In the genomic region with DNA sequence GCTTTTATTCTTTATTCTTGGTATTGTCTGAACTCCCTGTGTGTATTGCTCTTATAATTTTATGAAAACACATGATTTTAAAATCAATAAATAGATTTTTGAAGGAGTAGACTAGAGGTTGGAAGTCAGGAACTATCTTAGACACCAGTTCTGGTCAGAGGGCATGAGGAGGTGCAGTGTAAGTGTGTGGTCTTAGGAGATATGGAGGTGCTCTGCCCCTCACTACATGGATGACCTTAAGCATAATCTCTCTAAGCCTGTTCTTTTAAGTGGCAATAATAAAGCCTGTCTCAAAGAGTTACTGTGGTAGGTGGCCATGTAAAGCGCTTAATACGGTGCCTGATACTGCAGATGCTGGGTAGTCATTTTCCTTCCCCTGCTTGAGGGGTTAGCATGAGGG, we compare ENCODE assay signal across 20 cellular contexts. TPM values are rescaled to one million over a fixed set of nuclear protein-coding genes. Genes with fewer than 3 reads are reported as not detected.
A peak's percentile ranks its signal among the peaks of the same experiment; 100 is the strongest.
DNase-seq lines count a peak whose midpoint lies in the region; ATAC-seq and TF ChIP-seq lines count a peak whose summit lies in the region.
"Had no signal": no experiment of that assay in that cellular context is flagged by ENCODE, and none has a peak within 500 bp of the region (broad histone marks: within the 10 kb centered on the region; RNA-seq: fewer than 3 reads in every experiment).

No MANE protein-coding gene starts in this region.

- H3K27ac Mint-ChIP-seq in activated CD4-positive, alpha-beta T cell treated with anti-CD3 and anti-CD28 coated beads for 36 hours = no peak overlapping the region
- H3K27ac Mint-ChIP-seq: CD4-positive, alpha-beta T cell; CD8-positive, alpha-beta memory T cell; H9 had no signal

- H3K4me3 Mint-ChIP-seq in activated CD4-positive, alpha-beta T cell treated with anti-CD3 and anti-CD28 coated beads for 36 hours = no peak overlapping the region
- H3K4me3 Mint-ChIP-seq: CD14-positive monocyte; CD4-positive, alpha-beta T cell; CD8-positive, alpha-beta memory T cell; H9 had no signal

- H4K20me1 ChIP-seq in SK-N-SH (ENCODE audit: insufficient read depth) = no peaks in the 10 kb centered on the region
- H4K20me1 ChIP-seq: BLaER1 treated with 17β-estradiol and CSF1 and Interleukin-3, amounts not matched to agents 10 nM and 100 nM had no signal

- intact Hi-C loops in activated CD4-positive, alpha-beta T cell treated with anti-CD3 and anti-CD28 coated beads for 36 hours (cut with DNase I, micrococcal nuclease) = no loop called here

- POLR2A ChIA-PET in SK-N-SH (lab: Yijun Ruan, JAX) = no interaction called here
- POLR2A ChIA-PET in activated CD4-positive, alpha-beta T cell treated with anti-CD3 and anti-CD28 coated beads for 36 hours (lab: Charles Lee) = no interaction called here

- H3K27me3 ChIP-seq in WERI-Rb-1 (ENCODE audit: insufficient read depth, low read depth, severe bottlenecking) (no peaks in the 10 kb centered on the region), endocrine pancreas (ENCODE audit: control insufficient read depth, insufficient read depth, low read length) (no peaks in the 10 kb centered on the region), SK-N-SH (ENCODE audit: insufficient read depth) (no peaks in the 10 kb centered on the region)
- H3K27me3 ChIP-seq: BE2C; BLaER1 treated with 17β-estradiol and CSF1 and Interleukin-3, amounts not matched to agents 10 nM and 100 nM had no signal

- no peak overlapping the region for H2AFZ ChIP-seq in SK-N-SH (ENCODE audit: low read depth)

- no peaks in the 10 kb centered on the region for H3K79me2 ChIP-seq in SK-N-SH (ENCODE audit: insufficient read depth)

- no peak for ATAC-seq in omental fat pad (ENCODE audit: low FRiP score)
- ATAC-seq in activated CD4-positive, alpha-beta T cell treated with anti-CD3 and anti-CD28 coated beads for 36 hours = no peak
- ATAC-seq: A549, HCT116 had no signal

- H3K9ac ChIP-seq in endocrine pancreas (ENCODE audit: control insufficient read depth, insufficient read depth, low read length) (peak overlapping the region; percentile 4), SK-N-SH (no peak overlapping the region)
- H3K9ac ChIP-seq: BLaER1 treated with 17β-estradiol and CSF1 and Interleukin-3, amounts not matched to agents 10 nM and 100 nM had no signal

- TF ChIP-seq CTCF in WERI-Rb-1 (IDR thresholded peaks at IDR 0.05; ENCODE audit: low read depth, low read length) = no peak
- TF ChIP-seq CTCF in omental fat pad (IDR thresholded peaks at IDR 0.05) = no peak
- TF ChIP-seq CTCF in SK-N-SH (IDR thresholded peaks at IDR 0.05) = no peak

- no peaks in the 10 kb centered on the region for H3K36me3 ChIP-seq in WERI-Rb-1
- no peaks in the 10 kb centered on the region for H3K36me3 ChIP-seq in endocrine pancreas (ENCODE audit: control insufficient read depth, insufficient read depth, low read length)
- H3K36me3 ChIP-seq in SK-N-SH (replicated peaks in 1 of 2; ENCODE audit: control insufficient read depth in 1 of 2, insufficient read depth in 2 of 2, low read length in 1 of 2) = peaks cover 0 to 11% of the 10 kb centered on the region in 2 experiments
- H3K36me3 ChIP-seq: BE2C had no signal

- no peak for TF ChIP-seq EP300 in SK-N-SH (IDR thresholded peaks at IDR 0.05; ENCODE audit: borderline replicate concordance in 1 of 2, low read depth in 1 of 2, low read length in 1 of 2)

- peaks cover 4% of the 10 kb centered on the region for H3F3A ChIP-seq in SK-N-SH (replicated peaks; ENCODE audit: insufficient read depth)

- H3K36me3 Mint-ChIP-seq in activated CD4-positive, alpha-beta T cell treated with anti-CD3 and anti-CD28 coated beads for 36 hours (ENCODE audit: low read depth) = peaks cover 15% of the 10 kb centered on the region

- TF ChIP-seq RAD21 in SK-N-SH (IDR thresholded peaks at IDR 0.05; ENCODE audit: low read length) = no peak

- CTCF ChIA-PET in SK-N-SH (lab: Yijun Ruan, JAX) = interaction anchor here (1.8 to 2.1 kb wide), 3 partner anchors 13 to 17 kb away, joined by 6 to 12 read pairs (median 6); no protein-coding TSS in a partner anchor
- CTCF ChIA-PET in activated CD4-positive, alpha-beta T cell treated with anti-CD3 and anti-CD28 coated beads for 36 hours (lab: Charles Lee) = interaction anchor here (0.6 kb wide), 1 partner anchor 1303 kb away, joined by 3 read pairs; no protein-coding TSS in a partner anchor

- H3K9me2 ChIP-seq in SK-N-SH = no peaks in the 10 kb centered on the region

- H3K4me2 ChIP-seq in SK-N-SH = no peak overlapping the region
- H3K4me2 ChIP-seq: A549; BLaER1 treated with 17β-estradiol and CSF1 and Interleukin-3, amounts not matched to agents 10 nM and 100 nM had no signal

- H3K27me3 Mint-ChIP-seq in activated CD4-positive, alpha-beta T cell treated with anti-CD3 and anti-CD28 coated beads for 36 hours = no peaks in the 10 kb centered on the region
- H3K27me3 Mint-ChIP-seq: CD4-positive, alpha-beta T cell; CD8-positive, alpha-beta memory T cell had no signal

- H3K9me3 Mint-ChIP-seq in activated CD4-positive, alpha-beta T cell treated with anti-CD3 and anti-CD28 coated beads for 36 hours (ENCODE audit: low read depth) = peaks cover 10% of the 10 kb centered on the region

- H3K4me1 Mint-ChIP-seq in activated CD4-positive, alpha-beta T cell treated with anti-CD3 and anti-CD28 coated beads for 36 hours = no peaks in the 10 kb centered on the region
- H3K4me1 Mint-ChIP-seq: CD14-positive monocyte; CD8-positive, alpha-beta memory T cell; H9 had no signal

- peaks cover 4% of the 10 kb centered on the region for H3K4me1 ChIP-seq in endocrine pancreas (ENCODE audit: control insufficient read depth, insufficient read depth, low read length)
- H3K4me1 ChIP-seq in SK-N-SH (ENCODE audit: control insufficient read depth in 1 of 2, insufficient read depth in 2 of 2, low read depth in 1 of 2, low read length in 1 of 2) = no peaks in the 10 kb centered on the region
- H3K4me1 ChIP-seq: A549; BE2C; BLaER1 treated with 17β-estradiol and CSF1 and Interleukin-3, amounts not matched to agents 10 nM and 100 nM had no signal

- H3K9me3 ChIP-seq in WERI-Rb-1 (ENCODE audit: severe bottlenecking) = no peaks in the 10 kb centered on the region
- H3K9me3 ChIP-seq in endocrine pancreas (ENCODE audit: control insufficient read depth, low read length) = no peaks in the 10 kb centered on the region
- peaks cover 13% of the 10 kb centered on the region for H3K9me3 ChIP-seq in SK-N-SH
- H3K9me3 ChIP-seq: BE2C had no signal

- H3K4me3 ChIP-seq in WERI-Rb-1 (ENCODE audit: low read depth, low read length) (no peak overlapping the region), endocrine pancreas (ENCODE audit: control insufficient read depth, insufficient read depth, low read length) (no peak overlapping the region), SK-N-SH (ENCODE audit: low read depth in 2 of 2, low read length in 1 of 2) (no peak overlapping the region; a peak in 1 of 4 replicates)
- H3K4me3 ChIP-seq: A549; BLaER1 treated with 17β-estradiol and CSF1 and Interleukin-3, amounts not matched to agents 10 nM and 100 nM had no signal

- 86% methylated on average over 2 of the region's 2 CpGs for WGBS in SK-N-SH (ENCODE audit: low lambda C conversion rate)

- DNase-seq in NCI-H82 (lab: John Stamatoyannopoulos, UW) = peak; percentile 47
- DNase-seq in WERI-Rb-1 = peak; percentile 14
- DNase-seq in omental fat pad (ENCODE audit: low spot score) = no peak
- DNase-seq in SK-N-SH = no peak
- no peak for DNase-seq in activated CD4-positive, alpha-beta T cell treated with anti-CD3 and anti-CD28 coated beads for 36 hours
- DNase-seq: 8988T; ACHN; AML-193; BE2C; CD4-positive, alpha-beta T cell; CD8-positive, alpha-beta memory T cell; DMS53; DMS79 treated with DMSO at 0.1 percent for 48 hours; GF-D8; H9 had no signal

- no peak overlapping the region for H3K27ac ChIP-seq in WERI-Rb-1
- H3K27ac ChIP-seq in SK-N-SH (ENCODE audit: low read depth in 2 of 2, low read length in 1 of 2) = no peak overlapping the region
- H3K27ac ChIP-seq: A549; BLaER1 treated with 17β-estradiol and CSF1 and Interleukin-3, amounts not matched to agents 10 nM and 100 nM had no signal

TF ChIP-seq in SK-N-SH, 30 proteins besides CTCF, POLR2A, EP300 and RAD21 (continues in another document):
- TF ChIP-seq, protein P1, sequence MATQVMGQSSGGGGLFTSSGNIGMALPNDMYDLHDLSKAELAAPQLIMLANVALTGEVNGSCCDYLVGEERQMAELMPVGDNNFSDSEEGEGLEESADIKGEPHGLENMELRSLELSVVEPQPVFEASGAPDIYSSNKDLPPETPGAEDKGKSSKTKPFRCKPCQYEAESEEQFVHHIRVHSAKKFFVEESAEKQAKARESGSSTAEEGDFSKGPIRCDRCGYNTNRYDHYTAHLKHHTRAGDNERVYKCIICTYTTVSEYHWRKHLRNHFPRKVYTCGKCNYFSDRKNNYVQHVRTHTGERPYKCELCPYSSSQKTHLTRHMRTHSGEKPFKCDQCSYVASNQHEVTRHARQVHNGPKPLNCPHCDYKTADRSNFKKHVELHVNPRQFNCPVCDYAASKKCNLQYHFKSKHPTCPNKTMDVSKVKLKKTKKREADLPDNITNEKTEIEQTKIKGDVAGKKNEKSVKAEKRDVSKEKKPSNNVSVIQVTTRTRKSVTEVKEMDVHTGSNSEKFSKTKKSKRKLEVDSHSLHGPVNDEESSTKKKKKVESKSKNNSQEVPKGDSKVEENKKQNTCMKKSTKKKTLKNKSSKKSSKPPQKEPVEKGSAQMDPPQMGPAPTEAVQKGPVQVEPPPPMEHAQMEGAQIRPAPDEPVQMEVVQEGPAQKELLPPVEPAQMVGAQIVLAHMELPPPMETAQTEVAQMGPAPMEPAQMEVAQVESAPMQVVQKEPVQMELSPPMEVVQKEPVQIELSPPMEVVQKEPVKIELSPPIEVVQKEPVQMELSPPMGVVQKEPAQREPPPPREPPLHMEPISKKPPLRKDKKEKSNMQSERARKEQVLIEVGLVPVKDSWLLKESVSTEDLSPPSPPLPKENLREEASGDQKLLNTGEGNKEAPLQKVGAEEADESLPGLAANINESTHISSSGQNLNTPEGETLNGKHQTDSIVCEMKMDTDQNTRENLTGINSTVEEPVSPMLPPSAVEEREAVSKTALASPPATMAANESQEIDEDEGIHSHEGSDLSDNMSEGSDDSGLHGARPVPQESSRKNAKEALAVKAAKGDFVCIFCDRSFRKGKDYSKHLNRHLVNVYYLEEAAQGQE (IDR thresholded peaks at IDR 0.05; ENCODE audit: low read depth, low read length) = no peak
- no peak for TF ChIP-seq TEAD4 (IDR thresholded peaks at IDR 0.05; ENCODE audit: borderline replicate concordance, insufficient read depth)

RNA-seq across cellular contexts. Expression of a gene that starts 34.0 kb away (rescaled TPM):
- total RNA-seq in omental fat pad = 1,000 to 10,000 TPM; 2,401 to 4,131 (median 3,282) TPM
- polyA plus RNA-seq in SK-N-SH (2012; rRNA removed) = 5,671 and 6,732 TPM in 2 replicates
- polyA plus RNA-seq in SK-N-SH (2012; cell fraction: cytosol; rRNA removed) = 8,905 and 12,338 TPM in 2 replicates
- 1,097 and 1,261 TPM in 2 replicates for polyA plus RNA-seq in SK-N-SH (2012; cell fraction: nucleus; rRNA removed)
- 1,000 to 10,000 TPM; 2,831 to 3,226 TPM for total RNA-seq in activated CD4-positive, alpha-beta T cell treated with anti-CD3 and anti-CD28 coated beads for 36 hours

Comparison
In these comparisons a context has a peak if more than half of its experiments do, and no peak if none do; other contexts are left out.
1. DNase-seq: peak in NCI-H82 (single experiment) and WERI-Rb-1 (single experiment); none in omental fat pad (single experiment), SK-N-SH (single experiment) and activated CD4-positive, alpha-beta T cell treated with anti-CD3 and anti-CD28 coated beads for 36 hours (single experiment).